In genomic region chr5:119323630-119324000, GRCh38 we compare ENCODE assay signal across 8 cellular contexts. TPM values are rescaled to one million over a fixed set of nuclear protein-coding genes. Genes with fewer than 3 reads are reported as not detected.
DNase-seq lines count a peak whose midpoint lies in the region; ATAC-seq, FAIRE-seq and TF ChIP-seq lines count a peak whose summit lies in the region.

No MANE protein-coding gene starts in this region.

- peak; percentile 16 for FAIRE-seq in D721Med (lab: Jason Lieb, UNC)
- peak; percentile 35 for FAIRE-seq in K562 (lab: Jason Lieb, UNC)

- no peaks in the 10 kb centered on the region for H3K9me3 ChIP-seq in K562 (replicated peaks; ENCODE audit: control insufficient read depth, insufficient read depth, low read depth, low read length)

- H3K27me3 Mint-ChIP-seq in glutamatergic neuron (ENCODE audit: unreplicated experiment) = peaks cover 3% of the 10 kb centered on the region

- peak overlapping the region; percentile 63 to 81; a peak in 3 of 4 replicates for H3K9ac ChIP-seq in K562 (ENCODE audit: insufficient read depth in 1 of 2, low read depth in 2 of 2, low read length in 2 of 2)

- H3K79me2 ChIP-seq in K562 (ENCODE audit: control insufficient read depth, insufficient read depth, low read length) = peaks cover 95% of the 10 kb centered on the region

- H3K9me3 Mint-ChIP-seq in glutamatergic neuron (ENCODE audit: unreplicated experiment) = peaks cover 6% of the 10 kb centered on the region

- no peaks in the 10 kb centered on the region for H3K36me3 Mint-ChIP-seq in glutamatergic neuron (ENCODE audit: unreplicated experiment)

- H3K4me3 ChIP-seq in K562 = no peak overlapping the region

- TF ChIP-seq CTCF in D721Med (IDR thresholded peaks at IDR 0.05; ENCODE audit: insufficient read depth, missing control alignments) = no peak
- TF ChIP-seq CTCF in K562 (IDR thresholded peaks at IDR 0.05 in 2 of 3, conservative IDR thresholded peaks at IDR 0.05 in 1 of 3; ENCODE audit: insufficient read depth in 2 of 3, low read depth in 1 of 3, low read length in 3 of 3) = no peak
- TF ChIP-seq CTCF in glutamatergic neuron (IDR thresholded peaks at IDR 0.05; ENCODE audit: partially characterized antibody, unreplicated experiment) = no peak

- peaks cover 12% of the 10 kb centered on the region for H3K4me1 Mint-ChIP-seq in glutamatergic neuron (ENCODE audit: low read depth, unreplicated experiment)

- in situ Hi-C loops in K562 (cut with MboI) = no loop called here

- no peak for TF ChIP-seq RAD21 in K562 (CRISPR knock-in tag; conservative IDR thresholded peaks at IDR 0.05 in 1 of 2, IDR thresholded peaks at IDR 0.05 in 1 of 2)

- H3K27ac Mint-ChIP-seq in glutamatergic neuron (ENCODE audit: unreplicated experiment) = no peak overlapping the region

- POLR2A ChIA-PET in K562 (lab: Yijun Ruan, JAX) = interaction anchor here (0.9 to 3.2 kb wide), 7 partner anchors 8 to 85 kb away, joined by 3 to 22 read pairs (median 5); no protein-coding TSS in a partner anchor

- BruUV-seq in K562 (replicated peaks; lab: Mats Ljungman, UMichigan) = no TSS peak

- H3K4me3 Mint-ChIP-seq in glutamatergic neuron (ENCODE audit: unreplicated experiment) = no peak overlapping the region

- ATAC-seq in K562 (no peak), HG03432 (IDR thresholded peaks at IDR 0.05; ENCODE audit: unreplicated experiment) (no peak), GM19455 (IDR thresholded peaks at IDR 0.05; ENCODE audit: unreplicated experiment) (no peak)

- H2AFZ ChIP-seq in K562 (ENCODE audit: low read depth, low read length) = no peak overlapping the region

- peaks cover 55 to 80% of the 10 kb centered on the region in 2 experiments for H3K4me1 ChIP-seq in K562 (replicated peaks in 1 of 2; ENCODE audit: control insufficient read depth in 2 of 2, insufficient read depth in 2 of 2, low read length in 2 of 2)

- no peaks in the 10 kb centered on the region for H3K9me1 ChIP-seq in K562 (ENCODE audit: control insufficient read depth, insufficient read depth, low read length)

- peak overlapping the region; percentile 92 for H3K27ac ChIP-seq in K562 (ENCODE audit: extremely low read depth, low read depth, low read length)

- peak overlapping the region; percentile 45 for H3K4me2 ChIP-seq in K562 (ENCODE audit: insufficient read depth, low read length)

- CTCF ChIA-PET in K562 (lab: Yijun Ruan, JAX; ENCODE audit: low intra/inter-chr PET ratio) = no interaction called here

- TF ChIP-seq POLR2A in K562 (conservative IDR thresholded peaks at IDR 0.05) = no peak

- no peaks in the 10 kb centered on the region; the same call in 2 of the 3 replicates for H3K36me3 ChIP-seq in K562 (ENCODE audit: control insufficient read depth, insufficient read depth, low read length)

- no peak for TF ChIP-seq EP300 in K562 (IDR thresholded peaks at IDR 0.05; ENCODE audit: low read length)

- peak; percentile 55 for DNase-seq in D721Med (ENCODE audit: insufficient read length, low spot score)
- peak; percentile 55 for DNase-seq in NCI-H1694 treated with DMSO at 0.1 percent for 48 hours (lab: John Stamatoyannopoulos, UW)
- peak in 1 of 4 experiments; percentile 32 for DNase-seq in K562 (ENCODE audit: extremely low read depth in 1 of 4, low spot score in 3 of 4)
- DNase-seq in myocyte (ENCODE audit: low read depth) = peak; percentile 35
- DNase-seq in glutamatergic neuron = no peak
- no peak for DNase-seq in activated CD4-positive, alpha-beta T cell treated with anti-CD3 and anti-CD28 coated beads for 1 hour

- intact Hi-C loops in K562 (cut with micrococcal nuclease) = loop anchor here (5.0 kb wide), 3 partner anchors 56 to 336 kb away; partner anchors contain the start of genes DMXL1 and DTWD2

- no peaks in the 10 kb centered on the region for H3K27me3 ChIP-seq in K562 (ENCODE audit: control insufficient read depth in 2 of 2, insufficient read depth in 2 of 2, low read length in 2 of 2)

- H4K20me1 ChIP-seq in K562 (replicated peaks; ENCODE audit: control insufficient read depth, insufficient read depth, low read length) = no peaks in the 10 kb centered on the region

TF ChIP-seq in K562, 482 proteins besides CTCF, POLR2A, EP300 and RAD21 (continues in another document):
- TF ChIP-seq ZNF354B (CRISPR knock-in tag; IDR thresholded peaks at IDR 0.05) = no peak
- no peak for TF ChIP-seq KDM5B (IDR thresholded peaks at IDR 0.05; ENCODE audit: insufficient replicate concordance, low read depth, low read length)
- TF ChIP-seq SMAD4 (CRISPR knock-in tag; conservative IDR thresholded peaks at IDR 0.05) = no peak
- no peak for TF ChIP-seq PHTF2 (CRISPR knock-in tag; IDR thresholded peaks at IDR 0.05)
- no peak for TF ChIP-seq ZNF140 (CRISPR knock-in tag; IDR thresholded peaks at IDR 0.05)
- 0 out of 2 replicates have a peak, but pooled peaks have one; percentile 2 for TF ChIP-seq DMBX1 (CRISPR knock-in tag; IDR thresholded peaks at IDR 0.05; ENCODE audit: borderline replicate concordance)
- no peak for TF ChIP-seq KLF10 (CRISPR knock-in tag; IDR thresholded peaks at IDR 0.05)
- TF ChIP-seq RBM39 (optimal IDR thresholded peaks at IDR 0.05; ENCODE audit: low read depth, low read length) = no peak
- TF ChIP-seq FOXP4 (CRISPR knock-in tag; IDR thresholded peaks at IDR 0.05; ENCODE audit: borderline replicate concordance) = no peak
- no peak for TF ChIP-seq ZNF583 (CRISPR knock-in tag; IDR thresholded peaks at IDR 0.05)
- no peak for TF ChIP-seq RNF219 (CRISPR knock-in tag; IDR thresholded peaks at IDR 0.05)
- TF ChIP-seq ID3 (CRISPR knock-in tag; IDR thresholded peaks at IDR 0.05) = no peak
- TF ChIP-seq ID3 (tag; IDR thresholded peaks at IDR 0.05) = no peak

RNA-seq across cellular contexts. Expression of gene TNFAIP8, which starts 32.2 kb away (rescaled TPM):
- 10.6 and 20.5 TPM in 2 replicates for total RNA-seq in K562 (2011; cell fraction: chromatin; rRNA removed; ENCODE audit: low replicate concordance)
- 7.8 and 9.0 TPM in 2 replicates for total RNA-seq in K562 (2011; cell fraction: nucleolus; rRNA removed)
- 12.6 and 24.7 TPM in 2 replicates for total RNA-seq in K562 (2011; cell fraction: nucleoplasm; rRNA removed)
- 42.0 and 46.0 TPM in 2 replicates for total RNA-seq in K562 (2014; rRNA removed)
- total RNA-seq in K562 (2014; rRNA removed; fragmentation: Illumina TruSeq; extraction: Trizol) = 38.5 and 47.4 TPM in 2 replicates
- 44.8 and 47.0 TPM in 2 replicates for total RNA-seq in K562 (2015; rRNA removed; fragmentation: Illumina TruSeq; extraction: Trizol)
- 33.6 and 36.7 TPM in 2 replicates for total RNA-seq in K562 (2021)
- polyA plus RNA-seq in K562 (2011; rRNA removed) = 44.6 and 52.2 TPM in 2 replicates
- 35.0 and 41.8 TPM in 2 replicates for polyA plus RNA-seq in K562 (2011; cell fraction: cytosol; rRNA removed)
- 20.2 and 24.7 TPM in 2 replicates for polyA plus RNA-seq in K562 (2011; cell fraction: nucleus; rRNA removed)
- polyA plus RNA-seq in K562 (2012) = 37.7 and 53.3 TPM in 2 replicates
- polyA plus RNA-seq in K562 (2014; fragmentation: Illumina TruSeq; extraction: Trizol) = 49.3 and 57.3 TPM in 2 replicates
- polyA plus RNA-seq in K562 (2014; fragmentation: Nextera tagmentation; extraction: Ambion mirVana) = 10 to 100 TPM; 29.9 to 34.3 TPM
- 35.8 and 47.6 TPM in 2 replicates for polyA plus RNA-seq in K562 (2014; rRNA removed)
- polyA minus RNA-seq in K562 (2011; rRNA and poly(A)+ RNA removed) = 45.1 and 60.6 TPM in 2 replicates
- polyA minus RNA-seq in K562 (2011; cell fraction: cytosol; rRNA and poly(A)+ RNA removed) = 38.1 and 47.6 TPM in 2 replicates
- 9.3 and 20.3 TPM in 2 replicates for polyA minus RNA-seq in K562 (2011; cell fraction: nucleus; rRNA and poly(A)+ RNA removed)
- 11.8 and 25.6 TPM in 2 replicates for total RNA-seq in myocyte
- polyA plus RNA-seq in myocyte (2012) = 8.9 TPM
- 2.5 TPM for total RNA-seq in glutamatergic neuron (ENCODE audit: unreplicated experiment)

Comparison
In these comparisons a context has a peak if more than half of its experiments do, and no peak if none do; other contexts are left out.
1. DNase-seq: peak in D721Med (single experiment), NCI-H1694 treated with DMSO at 0.1 percent for 48 hours (single experiment) and myocyte (single experiment); none in glutamatergic neuron (single experiment) and activated CD4-positive, alpha-beta T cell treated with anti-CD3 and anti-CD28 coated beads for 1 hour (single experiment).